Comparison of ENCODE assay signal across 20 cellular contexts in the genomic region with DNA sequence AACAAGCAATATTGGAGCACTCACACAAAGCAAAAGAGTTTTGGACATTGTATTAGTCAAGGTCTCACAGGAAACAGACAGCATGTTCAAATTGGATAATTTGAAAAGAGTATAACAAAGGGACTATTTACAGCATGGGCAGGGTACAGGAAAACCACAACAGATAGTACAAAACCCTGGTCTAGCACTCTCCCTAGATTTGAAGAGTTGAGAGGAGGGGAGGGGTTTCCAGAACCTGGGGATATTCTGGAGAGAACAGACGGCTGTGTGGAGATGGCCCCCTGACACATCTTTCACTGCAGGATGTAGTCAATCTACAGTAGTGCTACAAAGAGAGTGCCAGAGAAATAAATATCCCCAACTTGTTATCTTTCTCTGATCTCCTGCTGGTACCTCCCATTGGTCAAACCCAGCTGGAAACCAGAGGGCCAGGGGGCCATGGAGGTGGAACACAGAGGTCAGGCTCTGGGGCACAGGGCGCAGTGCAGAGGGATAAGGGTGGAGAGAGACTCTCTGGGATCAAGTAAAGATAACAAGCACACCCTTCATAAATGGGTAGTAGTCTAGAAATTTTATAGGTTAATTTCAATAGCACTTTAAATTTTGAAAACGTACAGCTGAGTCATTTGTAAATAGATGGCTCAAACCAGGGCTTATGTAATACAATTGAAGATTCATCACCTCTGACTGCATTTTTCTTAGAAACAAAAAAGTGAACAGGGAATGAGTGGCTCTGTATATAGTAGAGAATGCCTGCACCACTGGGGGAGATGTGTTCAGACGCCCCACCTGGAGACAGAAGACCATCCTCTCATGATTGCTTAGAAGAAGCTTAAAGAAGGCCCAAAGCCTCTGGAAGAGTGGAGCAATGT. TPM values are rescaled to one million over a fixed set of nuclear protein-coding genes. Genes with fewer than 3 reads are reported as not detected.
A peak's percentile ranks its signal among the peaks of the same experiment; 100 is the strongest.
DNase-seq lines count a peak whose midpoint lies in the region; ATAC-seq and TF ChIP-seq lines count a peak whose summit lies in the region.
"Had no signal": no experiment of that assay in that cellular context is flagged by ENCODE, and none has a peak within 500 bp of the region (broad histone marks: within the 10 kb centered on the region; RNA-seq: fewer than 3 reads in every experiment).

No MANE protein-coding gene starts in this region.

- TF ChIP-seq CTCF in heart right ventricle (IDR thresholded peaks at IDR 0.05) (no peak), fibroblast of villous mesenchyme (IDR thresholded peaks at IDR 0.05; ENCODE audit: insufficient read depth, low read depth, low read length) (no peak), thoracic aorta (IDR thresholded peaks at IDR 0.05) (no peak)

- peaks cover 5 to 86% (median 47%) of the 10 kb centered on the region in 9 donors for H3K4me1 ChIP-seq in heart right ventricle
- H3K4me1 ChIP-seq in adipocyte (ENCODE audit: control insufficient read depth, insufficient read depth, low read length) = peaks cover 9% of the 10 kb centered on the region
- peaks cover 0 to 60% of the 10 kb centered on the region in 2 donors for H3K4me1 ChIP-seq in thoracic aorta (ENCODE audit: control insufficient read depth in 1 of 2, low read depth in 2 of 2)

- H3K36me3 ChIP-seq in heart right ventricle (peaks cover 0 to 12% (median 0%) of the 10 kb centered on the region in 9 donors), adipocyte (ENCODE audit: control insufficient read depth, insufficient read depth, low read length, severe bottlenecking) (no peaks in the 10 kb centered on the region), thoracic aorta (no peaks in the 10 kb centered on the region)
- H3K36me3 ChIP-seq: spleen, tibial nerve had no signal

- no peak overlapping the region for H3K9ac ChIP-seq in adipocyte (ENCODE audit: low read length)

- H3K9me3 ChIP-seq in heart right ventricle (no peaks in the 10 kb centered on the region), adipocyte (ENCODE audit: control insufficient read depth, low read length) (no peaks in the 10 kb centered on the region), thoracic aorta (no peaks in the 10 kb centered on the region)
- H3K9me3 ChIP-seq: spleen, tibial nerve had no signal

- WGBS in heart right ventricle, 2 donors = 54 to 56% methylated on average over 4 of the region's 4 CpGs

- DNase-seq in heart right ventricle (no peak), Right ventricle myocardium inferior (ENCODE audit: missing footprints) (no peak), adipocyte (ENCODE audit: low read depth) (peak; percentile 24), fibroblast of villous mesenchyme (ENCODE audit: low read depth) (peak; percentile 13), thoracic aorta (ENCODE audit: low spot score) (no peak), left lobe of liver (ENCODE audit: low spot score) (no peak), GM19240 (ENCODE audit: insufficient read length, low spot score) (no peak)
- DNase-seq: activated CD4-positive, alpha-beta T cell treated with anti-CD3 and anti-CD28 coated beads, Interleukin-2, amount 50 U/mL, for 1 hour; CD4-positive, alpha-beta memory T cell; MM.1S; naive thymus-derived CD4-positive, alpha-beta T cell; NCI-H1694 treated with DMSO at 0.1 percent for 48 hours; NCI-H524; Right ventricle myocardium superior; spleen; T-cell had no signal

- intact Hi-C loops in heart right ventricle (cut with DNase I) (no loop called here), Right ventricle myocardium inferior (cut with DNase I) (no loop called here)

- ATAC-seq in heart right ventricle (peak in 5 of 8 donors; percentile 7 to 42 (median 26)), Right ventricle myocardium inferior (no peak), thoracic aorta (ENCODE audit: insufficient number of reproducible peaks, low FRiP score, low read depth) (no peak), left lobe of liver (no peak), GM18867 (IDR thresholded peaks at IDR 0.05; ENCODE audit: unreplicated experiment) (no peak)
- ATAC-seq: HepG2; naive thymus-derived CD4-positive, alpha-beta T cell; T-cell had no signal

- no peak overlapping the region for H3K27ac ChIP-seq in heart right ventricle
- H3K27ac ChIP-seq in thoracic aorta = peak overlapping the region; percentile 20 to 24
- H3K27ac ChIP-seq: spleen had no signal

- H3K27me3 ChIP-seq in heart right ventricle = no peaks in the 10 kb centered on the region
- H3K27me3 ChIP-seq in adipocyte (replicated peaks; ENCODE audit: control insufficient read depth, insufficient read depth, low read length) = no peaks in the 10 kb centered on the region
- no peaks in the 10 kb centered on the region for H3K27me3 ChIP-seq in thoracic aorta (replicated peaks; ENCODE audit: insufficient read depth)
- H3K27me3 ChIP-seq: tibial nerve had no signal

- H3K4me3 ChIP-seq in heart right ventricle (no peak overlapping the region), adipocyte (ENCODE audit: low read length) (no peak overlapping the region), fibroblast of villous mesenchyme (ENCODE audit: low read depth, low read length) (no peak overlapping the region), thoracic aorta (no peak overlapping the region)
- H3K4me3 ChIP-seq: spleen, tibial nerve had no signal

RNA-seq across cellular contexts. Expression of a gene that starts 25.7 kb away (rescaled TPM):
- total RNA-seq in heart right ventricle = 100 to 1,000 TPM; 291 to 352 (median 299) TPM
- polyA plus RNA-seq in heart right ventricle = 10 to 100 TPM; 51.0 to 85.4 TPM
- total RNA-seq in Right ventricle myocardium inferior = 273 TPM
- 1.7 and 1.9 TPM in 2 replicates for total RNA-seq in fibroblast of villous mesenchyme
- 100 to 1,000 TPM; 126 to 289 TPM for total RNA-seq in thoracic aorta
- total RNA-seq in left lobe of liver = 1.2 TPM
- total RNA-seq: CD4-positive, alpha-beta memory T cell; HepG2; lung microvascular endothelial cell had no signal
- polyA plus RNA-seq: HepG2; naive thymus-derived CD4-positive, alpha-beta T cell had no signal

Comparison
In these comparisons a context has a peak if more than half of its experiments do, and no peak if none do; other contexts are left out.
1. ATAC-seq: peak in heart right ventricle (5 of 8); none in Right ventricle myocardium inferior (single experiment), thoracic aorta (single experiment), left lobe of liver (single experiment) and GM18867 (single experiment).
2. DNase-seq: peak in adipocyte (single experiment) and fibroblast of villous mesenchyme (single experiment); none in heart right ventricle (0 of 2), Right ventricle myocardium inferior (single experiment), thoracic aorta (single experiment), left lobe of liver (single experiment) and GM19240 (single experiment).
3. H3K27ac ChIP-seq: peak in thoracic aorta (2 of 2); none in heart right ventricle (0 of 10).
4. RNA of a gene that starts 25.7 kb away (total RNA-seq): 291 to 352 TPM in heart right ventricle, 126 to 289 TPM in thoracic aorta and 273 TPM in Right ventricle myocardium inferior (single experiment); 1.7 to 1.9 TPM in fibroblast of villous mesenchyme and 1.2 TPM in left lobe of liver (single experiment); every median in the first group is over 10 times any median in the second.